ENCODE assay signal across 21 cellular contexts in genomic region chr18:64288446-64288845, GRCh38.
A peak's percentile ranks its signal among the peaks of the same experiment; 100 is the strongest.
DNase-seq lines count a peak whose midpoint lies in the region; ATAC-seq, FAIRE-seq and TF ChIP-seq lines count a peak whose summit lies in the region.
"Had no signal": no experiment of that assay in that cellular context is flagged by ENCODE, and none has a peak within 500 bp of the region (broad histone marks: within the 10 kb centered on the region; RNA-seq: fewer than 3 reads in every experiment).

No MANE protein-coding gene starts in this region.

- H3K27me3 ChIP-seq in liver (ENCODE audit: control insufficient read depth in 4 of 4, insufficient read depth in 4 of 4, low read length in 3 of 4) (no peaks in the 10 kb centered on the region), HepG2 (ENCODE audit: control insufficient read depth in 1 of 2, insufficient read depth in 2 of 2, low read length in 2 of 2) (no peaks in the 10 kb centered on the region), hepatocyte (no peaks in the 10 kb centered on the region), right lobe of liver (no peaks in the 10 kb centered on the region)
- H3K27me3 ChIP-seq: BE2C, BLaER1 had no signal

- WGBS in liver = 25% methylated on average over 2 of the region's 2 CpGs
- 0% methylated on average over 2 of the region's 2 CpGs for WGBS in HepG2 (ENCODE audit: low lambda C conversion rate)
- WGBS in hepatocyte (ENCODE audit: low lambda C conversion rate, missing lambda C conversion rate) = 69% methylated on average over 2 of the region's 2 CpGs
- WGBS in right lobe of liver (ENCODE audit: insufficient coverage, low coverage, low lambda C conversion rate, missing lambda C conversion rate) = 32% methylated on average over 2 of the region's 2 CpGs

- H3K9me3 ChIP-seq in liver (ENCODE audit: control insufficient read depth in 4 of 4, low read length in 3 of 4) (no peaks in the 10 kb centered on the region), HepG2 (ENCODE audit: low read length) (peaks cover 53% of the 10 kb centered on the region), hepatocyte (ENCODE audit: low read depth) (no peaks in the 10 kb centered on the region), right lobe of liver (no peaks in the 10 kb centered on the region)
- H3K9me3 ChIP-seq: A549, BE2C had no signal

- no peaks in the 10 kb centered on the region for H4K20me1 ChIP-seq in HepG2 (ENCODE audit: insufficient read depth, low read length)
- no peaks in the 10 kb centered on the region for H4K20me1 ChIP-seq in hepatocyte (ENCODE audit: insufficient read depth, poor library complexity, severe bottlenecking)
- H4K20me1 ChIP-seq: BLaER1 had no signal

- FAIRE-seq in HepG2 (lab: Jason Lieb, UNC) = no peak
- FAIRE-seq: A549, G401.6, GM12891 had no signal

- CTCF ChIA-PET in HepG2 (lab: Yijun Ruan, JAX; ENCODE audit: low intra/inter-chr PET ratio, low total read pairs) = no interaction called here

- DNase-seq in HepG2 (ENCODE audit: low spot score) (no peak), hepatocyte (ENCODE audit: low spot score) (peak; percentile 26), right lobe of liver (peak in 1 of 3 donors; percentile 45), NCI-H69 (lab: John Stamatoyannopoulos, UW) (no peak), H4 (ENCODE audit: low spot score) (no peak), left colon (no peak)
- DNase-seq: ACHN; BE2C; C1 segment of cervical spinal cord; CD4-positive, alpha-beta memory T cell; CD4-positive, CD25-positive, alpha-beta regulatory T cell; CD8-positive, alpha-beta memory T cell; COR-L47; DMS79 treated with DMSO at 0.1 percent for 48 hours; GF-D8 had no signal

- H3K79me2 ChIP-seq in HepG2 (ENCODE audit: insufficient read depth, low read length) (no peaks in the 10 kb centered on the region), hepatocyte (no peaks in the 10 kb centered on the region)

- H3K4me1 ChIP-seq in liver (ENCODE audit: control insufficient read depth in 4 of 4, insufficient read depth in 4 of 4, low read length in 3 of 4) (peaks cover 0 to 26% (median 15%) of the 10 kb centered on the region in 4 donors), HepG2 (ENCODE audit: insufficient read depth, low read length) (no peaks in the 10 kb centered on the region), hepatocyte (ENCODE audit: insufficient read depth) (peaks cover 8% of the 10 kb centered on the region), right lobe of liver (peaks cover 0 to 17% (median 6%) of the 10 kb centered on the region in 4 donors)
- H3K4me1 ChIP-seq: A549, BE2C, BLaER1 had no signal

- no peak for TF ChIP-seq RAD21 in liver (IDR thresholded peaks at IDR 0.05)
- no peak for TF ChIP-seq RAD21 in HepG2 (CRISPR knock-in tag; IDR thresholded peaks at IDR 0.05)

- POLR2A ChIA-PET in HepG2 (lab: Yijun Ruan, JAX) = no interaction called here

- in situ Hi-C loops in HepG2 (cut with HindIII; ENCODE audit: extremely low pct_ligation_motif_present, low pct_unique_long_range_greater_than_20kb) = no loop called here

- H3K9ac ChIP-seq in liver (ENCODE audit: low read depth in 1 of 2, low read length in 2 of 2) = peak overlapping the region in 1 of 2 donors; percentile 77
- no peak overlapping the region for H3K9ac ChIP-seq in HepG2 (ENCODE audit: insufficient read depth, low read depth, low read length)
- H3K9ac ChIP-seq: BLaER1 had no signal

- BruUV-seq in HepG2 (replicated peaks; lab: Mats Ljungman, UMichigan) = no TSS peak

- intact Hi-C loops in HepG2 (cut with micrococcal nuclease; ENCODE audit: unreplicated experiment) = no loop called here
- intact Hi-C loops in right lobe of liver (cut with DNase I) = no loop called here
- intact Hi-C loops in left colon (cut with DNase I, micrococcal nuclease) = no loop called here

- peak overlapping the region in 1 of 3 donors; percentile 7 for H3K4me3 ChIP-seq in liver (ENCODE audit: low read depth in 1 of 3, low read length in 3 of 3)
- no peak overlapping the region for H3K4me3 ChIP-seq in HepG2 (replicated peaks in 1 of 3; ENCODE audit: insufficient read depth in 1 of 3, low read depth in 2 of 3, low read length in 3 of 3)
- no peak overlapping the region for H3K4me3 ChIP-seq in hepatocyte
- peak overlapping the region in 1 of 3 donors; percentile 1 for H3K4me3 ChIP-seq in right lobe of liver
- H3K4me3 ChIP-seq: A549, BLaER1 had no signal

- no peaks in the 10 kb centered on the region for H3K9me2 ChIP-seq in hepatocyte (replicated peaks; ENCODE audit: insufficient read depth)

- H3K36me3 ChIP-seq in liver (ENCODE audit: control insufficient read depth in 4 of 4, insufficient read depth in 3 of 4, low read depth in 1 of 4, low read length in 3 of 4) = no peaks in the 10 kb centered on the region
- H3K36me3 ChIP-seq in HepG2 (replicated peaks in 1 of 2; ENCODE audit: control insufficient read depth in 1 of 2, insufficient read depth in 2 of 2, low read length in 2 of 2) = no peaks in the 10 kb centered on the region
- H3K36me3 ChIP-seq in hepatocyte (replicated peaks; ENCODE audit: insufficient read depth, low read depth) = no peaks in the 10 kb centered on the region
- H3K36me3 ChIP-seq in right lobe of liver = no peaks in the 10 kb centered on the region
- H3K36me3 ChIP-seq: BE2C, BLaER1 had no signal

- no peak overlapping the region for H2AFZ ChIP-seq in HepG2 (ENCODE audit: low read length)
- no peak overlapping the region for H2AFZ ChIP-seq in hepatocyte

- ATAC-seq in HepG2 (no peak), right lobe of liver (peak; percentile 88 to 96 (median 93)), left colon (no peak)
- ATAC-seq: A549 had no signal

- no peak for TF ChIP-seq CTCF in liver (IDR thresholded peaks at IDR 0.05; ENCODE audit: low read depth, low read length, missing input control)
- TF ChIP-seq CTCF in HepG2 (CRISPR knock-in tag; IDR thresholded peaks at IDR 0.05) = no peak
- no peak for TF ChIP-seq CTCF in hepatocyte (IDR thresholded peaks at IDR 0.05; ENCODE audit: poor library complexity)
- no peak for TF ChIP-seq CTCF in right lobe of liver (IDR thresholded peaks at IDR 0.05)

- H3K27ac ChIP-seq in liver (ENCODE audit: low read depth in 1 of 2, low read length in 2 of 2) (peak overlapping the region; percentile 74 to 76), HepG2 (ENCODE audit: extremely low read length, insufficient read depth, low read length) (no peak overlapping the region), hepatocyte (peak overlapping the region; percentile 83), right lobe of liver (peak overlapping the region; percentile 37 to 87 (median 85))
- H3K27ac ChIP-seq: 22Rv1, A549, BLaER1 had no signal

- H3K4me2 ChIP-seq in HepG2 (ENCODE audit: low read depth, low read length) = no peak overlapping the region
- H3K4me2 ChIP-seq in hepatocyte = peak overlapping the region; percentile 34
- H3K4me2 ChIP-seq: A549, BLaER1 had no signal

- TF ChIP-seq POLR2A in HepG2 (IDR thresholded peaks at IDR 0.05; ENCODE audit: insufficient read depth in 1 of 2, low read depth in 2 of 2, low read length in 2 of 2) (no peak), right lobe of liver (IDR thresholded peaks at IDR 0.05) (no peak)

- TF ChIP-seq EP300 in HepG2 (IDR thresholded peaks at IDR 0.05; ENCODE audit: low read depth in 2 of 2, low read length in 2 of 2) (no peak), HepG2 (CRISPR knock-in tag; IDR thresholded peaks at IDR 0.05; ENCODE audit: borderline replicate concordance) (no peak)

TF ChIP-seq in liver, 16 proteins besides CTCF, POLR2A, EP300 and RAD21 (continues in another document):
- TF ChIP-seq HNF4G (IDR thresholded peaks at IDR 0.05) = peak; percentile 70
- no peak for TF ChIP-seq EGR1 (IDR thresholded peaks at IDR 0.05; ENCODE audit: low read depth in 2 of 2)
- peak; percentile 82 for TF ChIP-seq SP1 (IDR thresholded peaks at IDR 0.05)

TF ChIP-seq in HepG2, 621 proteins besides CTCF, POLR2A, EP300 and RAD21:
- TF ChIP-seq, protein P1, sequence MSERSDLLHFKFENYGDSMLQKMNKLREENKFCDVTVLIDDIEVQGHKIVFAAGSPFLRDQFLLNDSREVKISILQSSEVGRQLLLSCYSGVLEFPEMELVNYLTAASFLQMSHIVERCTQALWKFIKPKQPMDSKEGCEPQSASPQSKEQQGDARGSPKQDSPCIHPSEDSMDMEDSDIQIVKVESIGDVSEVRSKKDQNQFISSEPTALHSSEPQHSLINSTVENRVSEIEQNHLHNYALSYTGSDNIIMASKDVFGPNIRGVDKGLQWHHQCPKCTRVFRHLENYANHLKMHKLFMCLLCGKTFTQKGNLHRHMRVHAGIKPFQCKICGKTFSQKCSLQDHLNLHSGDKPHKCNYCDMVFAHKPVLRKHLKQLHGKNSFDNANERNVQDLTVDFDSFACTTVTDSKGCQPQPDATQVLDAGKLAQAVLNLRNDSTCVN (CRISPR knock-in tag; IDR thresholded peaks at IDR 0.05; ENCODE audit: borderline replicate concordance) = no peak
- TF ChIP-seq ZNF75D (CRISPR knock-in tag; IDR thresholded peaks at IDR 0.05; ENCODE audit: borderline replicate concordance) = no peak
TF ChIP-seq in HepG2: peak in this region for 0.

Comparison
In these comparisons a context has a peak if more than half of its experiments do, and no peak if none do; other contexts are left out.
1. ATAC-seq: peak in right lobe of liver (4 of 4); none in HepG2 (single experiment) and left colon (single experiment).